In the genomic region with DNA sequence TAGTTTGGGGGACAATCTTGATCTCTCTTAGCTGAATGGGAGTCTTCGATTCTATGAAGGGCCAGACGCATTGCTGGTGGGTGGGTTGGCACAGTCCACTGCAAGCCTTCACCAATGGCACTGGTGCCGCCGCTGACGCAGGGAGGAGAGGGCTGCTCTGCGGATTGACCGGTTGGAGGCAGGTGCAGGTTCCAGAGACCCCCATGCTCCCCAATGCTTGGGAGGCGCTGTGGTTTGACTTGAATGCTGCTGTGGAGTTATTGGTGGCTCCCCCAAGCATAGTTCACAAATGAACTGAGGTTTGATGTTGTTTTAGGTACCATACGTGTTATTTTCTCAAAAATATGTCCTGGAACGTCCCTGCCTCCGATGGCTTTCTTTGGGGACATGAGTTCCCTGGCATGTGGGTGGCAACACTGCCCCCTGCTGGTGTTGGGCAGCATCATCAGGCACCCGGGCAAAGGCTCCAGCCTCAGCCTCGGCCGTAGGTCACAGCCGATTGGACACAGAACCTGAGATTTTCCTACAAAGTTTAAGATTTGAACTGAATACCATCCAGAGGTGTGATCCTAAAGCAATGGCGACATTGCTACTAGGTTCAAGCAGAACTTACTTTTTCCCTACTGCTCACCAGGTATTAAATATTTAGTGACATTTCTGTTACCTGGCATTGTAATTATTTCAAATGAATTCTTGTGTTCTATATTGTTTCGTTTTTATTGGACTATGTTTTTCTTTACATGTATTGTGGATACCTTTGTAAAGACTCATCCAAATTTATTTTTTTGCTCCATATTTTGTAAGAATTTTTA, we compare ENCODE assay signal across 8 cellular contexts.
A peak's percentile ranks its signal among the peaks of the same experiment; 100 is the strongest.
DNase-seq lines count a peak whose midpoint lies in the region; ATAC-seq, FAIRE-seq and TF ChIP-seq lines count a peak whose summit lies in the region.

No MANE protein-coding gene starts in this region.

- DNase-seq in GM12891 (ENCODE audit: insufficient read length, low spot score) = peak; percentile 88
- DNase-seq in NCI-H187 treated with DMSO at 0.1 percent for 48 hours (lab: John Stamatoyannopoulos, UW) = peak; percentile 30
- DNase-seq in activated CD4-positive, alpha-beta T cell treated with anti-CD3 and anti-CD28 coated beads for 24 hours (ENCODE audit: low read depth in 2 of 2) = peak; percentile 67 to 72
- DNase-seq in cerebellar cortex (ENCODE audit: low spot score) = peak; percentile 80
- DNase-seq in left kidney (ENCODE audit: low read depth, low spot score) = peak; percentile 93
- DNase-seq in stimulated activated CD4-positive, alpha-beta T cell treated with anti-CD3 and anti-CD28 coated beads, Interleukin-4, amount 100 ng/mL, for 1 hour = peak; percentile 76

- TF ChIP-seq POLR2A in GM12891 (IDR thresholded peaks at IDR 0.05; ENCODE audit: low read depth, low read length) = no peak

- peak; percentile 95 for ATAC-seq in HG02884 (IDR thresholded peaks at IDR 0.05; ENCODE audit: unreplicated experiment)

- peak; percentile 86 for FAIRE-seq in A204.1 (lab: Jason Lieb, UNC)
- peak; percentile 92 for FAIRE-seq in GM12891 (lab: Jason Lieb, UNC)

TF ChIP-seq in GM12891, 5 proteins besides CTCF, POLR2A, EP300 and RAD21:
- TF ChIP-seq PAX5 (IDR thresholded peaks at IDR 0.05; ENCODE audit: insufficient read depth, low read length, severe bottlenecking) (peak; percentile 34), TAF1 (IDR thresholded peaks at IDR 0.05; ENCODE audit: low read depth, low read length) (no peak)

Comparison
In these comparisons a context has a peak if more than half of its experiments do, and no peak if none do; other contexts are left out.
1. Peak in every context shown above with its lines: DNase-seq and ATAC-seq.
2. DNase-seq: peak in every context shown above with its lines; median percentile 93 in left kidney; 88 in GM12891; 80 in cerebellar cortex; 76 in stimulated activated CD4-positive, alpha-beta T cell treated with anti-CD3 and anti-CD28 coated beads, Interleukin-4, amount 100 ng/mL, for 1 hour; 70 in activated CD4-positive, alpha-beta T cell treated with anti-CD3 and anti-CD28 coated beads for 24 hours; 30 in NCI-H187 treated with DMSO at 0.1 percent for 48 hours.